15 cellular contexts compared by ENCODE assay signal in the genomic region with DNA sequence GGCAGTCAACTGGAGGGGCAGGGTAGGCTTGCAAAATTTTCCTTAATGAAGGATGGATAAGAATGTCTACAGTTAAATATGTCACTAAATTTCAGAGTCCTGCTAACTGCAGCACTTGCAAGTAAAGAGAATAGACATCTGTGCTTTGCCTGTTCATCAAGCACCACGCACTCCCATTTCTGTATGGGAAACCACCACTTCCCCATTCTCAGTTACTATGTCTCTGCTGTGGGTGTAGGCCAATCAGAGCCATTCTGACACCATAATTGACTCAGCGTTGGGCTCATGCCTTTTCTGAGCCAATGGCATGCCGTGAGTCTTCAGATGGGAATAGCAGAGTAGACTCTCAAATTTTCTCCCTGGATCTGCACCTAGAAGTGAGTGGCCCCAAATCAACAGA.
DNase-seq lines count a peak whose midpoint lies in the region; ATAC-seq and TF ChIP-seq lines count a peak whose summit lies in the region.
"Had no signal": no experiment of that assay in that cellular context is flagged by ENCODE, and none has a peak within 500 bp of the region (broad histone marks: within the 10 kb centered on the region; RNA-seq: fewer than 3 reads in every experiment).

No MANE protein-coding gene starts in this region.

- intact Hi-C loops in breast epithelium (cut with DNase I; ENCODE audit: low total_unique reads) (no loop called here), right cardiac atrium (cut with DNase I) (no loop called here)

- no peak overlapping the region for H3K4me3 ChIP-seq in breast epithelium
- no peak overlapping the region for H3K4me3 ChIP-seq in SJCRH30
- H3K4me3 ChIP-seq in right cardiac atrium (ENCODE audit: low read length): no peak overlapping the region
- H3K4me3 ChIP-seq: adrenal gland, mucosa of descending colon had no signal

- H3K27me3 ChIP-seq in breast epithelium (no peaks in the 10 kb centered on the region), SJCRH30 (no peaks in the 10 kb centered on the region), right cardiac atrium (ENCODE audit: control insufficient read depth, insufficient read depth) (no peaks in the 10 kb centered on the region)
- H3K27me3 ChIP-seq: adrenal gland had no signal

- TF ChIP-seq POLR2A in breast epithelium (IDR thresholded peaks at IDR 0.05): no peak

- WGBS in right cardiac atrium: 89% methylated on average over 3 of the region's 3 CpGs

- H3K4me1 ChIP-seq in breast epithelium: no peaks in the 10 kb centered on the region
- 0 out of 2 replicates have a peak, but pooled peaks cover 3% of the 10 kb centered on the region for H3K4me1 ChIP-seq in SJCRH30
- no peaks in the 10 kb centered on the region for H3K4me1 ChIP-seq in right cardiac atrium (ENCODE audit: control insufficient read depth, insufficient read depth, low read length)
- H3K4me1 ChIP-seq: adrenal gland had no signal

- ATAC-seq in GM19023 (IDR thresholded peaks at IDR 0.05; ENCODE audit: unreplicated experiment): peak; percentile 84
- ATAC-seq in GM21737 (IDR thresholded peaks at IDR 0.05; ENCODE audit: unreplicated experiment): peak; percentile 55
- ATAC-seq in HG03139 (IDR thresholded peaks at IDR 0.05; ENCODE audit: unreplicated experiment): peak; percentile 71
- ATAC-seq in right cardiac atrium: no peak
- ATAC-seq: activated CD8-positive, alpha-beta memory T cell treated with anti-CD3 and anti-CD28 coated beads, Interleukin-2, amount 10 ng/mL, durations not matched to agents 7 days and 5 days; CD8-positive, alpha-beta T cell; mucosa of descending colon; stimulated activated naive CD8-positive, alpha-beta T cell treated with anti-CD3 and anti-CD28 coated beads, Interleukin-15, amount 100 ng/mL, for 72 hours had no signal

- H3K9me3 ChIP-seq in breast epithelium: no peaks in the 10 kb centered on the region
- no peaks in the 10 kb centered on the region for H3K9me3 ChIP-seq in SJCRH30 (replicated peaks)
- no peaks in the 10 kb centered on the region for H3K9me3 ChIP-seq in right cardiac atrium (ENCODE audit: control insufficient read depth, low read length)
- H3K9me3 ChIP-seq: adrenal gland, mucosa of descending colon had no signal

- TF ChIP-seq CTCF in breast epithelium (IDR thresholded peaks at IDR 0.05): no peak

- H3K36me3 ChIP-seq in breast epithelium (no peaks in the 10 kb centered on the region), SJCRH30 (no peaks in the 10 kb centered on the region)
- H3K36me3 ChIP-seq: adrenal gland had no signal

- peak; percentile 74 for DNase-seq in OCI-M1 (lab: John Stamatoyannopoulos, UW)
- no peak for DNase-seq in breast epithelium (ENCODE audit: low spot score in 2 of 2)
- no peak for DNase-seq in HK-2 (ENCODE audit: unreplicated experiment)
- DNase-seq in SJCRH30: no peak
- DNase-seq in right cardiac atrium: no peak
- DNase-seq: activated CD8-positive, alpha-beta memory T cell treated with anti-CD3 and anti-CD28 coated beads, Interleukin-2, amount 10 ng/mL, durations not matched to agents 7 days and 5 days; adrenal gland; CD8-positive, alpha-beta T cell; dermis blood vessel endothelial cell; mucosa of descending colon; stimulated activated CD4-positive, alpha-beta T cell treated with anti-CD3 and anti-CD28 coated beads, Interleukin-4, amount 100 ng/mL, for 4 hours; stimulated activated naive CD8-positive, alpha-beta T cell treated with anti-CD3 and anti-CD28 coated beads, Interleukin-15, amount 100 ng/mL, for 72 hours had no signal

- H3K27ac ChIP-seq in breast epithelium (no peak overlapping the region), SJCRH30 (no peak overlapping the region), right cardiac atrium (ENCODE audit: low read length) (no peak overlapping the region)
- H3K27ac ChIP-seq: adrenal gland had no signal

Comparison
In these comparisons a context has a peak if more than half of its experiments do, and no peak if none do; other contexts are left out.
1. ATAC-seq: peak in GM19023 (single experiment), GM21737 (single experiment) and HG03139 (single experiment); none in right cardiac atrium (0 of 2).